Comparison of ENCODE assay signal across 7 cellular contexts in the genomic region with DNA sequence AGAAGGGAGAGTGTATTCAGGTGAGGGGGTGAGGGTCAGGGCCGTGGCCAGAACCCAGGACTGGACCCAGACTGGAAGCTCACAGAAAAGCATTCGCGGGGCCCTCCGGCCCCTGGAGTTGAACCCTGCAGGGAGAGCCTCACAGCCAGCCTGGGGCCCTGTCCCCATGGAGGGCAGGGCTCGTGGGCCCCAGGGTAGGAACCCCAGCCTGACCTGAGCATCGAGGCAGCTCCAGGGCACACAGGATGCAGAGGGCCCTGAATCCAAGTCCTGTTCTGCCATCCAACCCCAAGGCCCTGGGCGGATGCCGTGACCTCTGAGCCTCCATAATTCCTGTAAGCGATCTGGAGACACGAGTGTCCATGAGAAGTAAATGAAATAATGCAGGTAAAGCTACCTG.
"Had no signal": no experiment of that assay in that cellular context is flagged by ENCODE, and none has a peak within 500 bp of the region (broad histone marks: within the 10 kb centered on the region; RNA-seq: fewer than 3 reads in every experiment).

No MANE protein-coding gene starts in this region.

- DNase-seq: GM23248, GOT3, H9, HCEC 1CT, KBM-7 had no signal

- H3K36me3 Mint-ChIP-seq: IgD-negative memory B cell had no signal

- H3K27ac Mint-ChIP-seq: IgD-negative memory B cell had no signal

- H3K4me3 Mint-ChIP-seq: H9, IgD-negative memory B cell had no signal

- H3K9me3 Mint-ChIP-seq: H9, IgD-negative memory B cell had no signal

- H3K27ac ChIP-seq: GM23248, HL-60 had no signal

- H2AFZ ChIP-seq: GM23248 had no signal

- H3K4me3 ChIP-seq: GM23248 had no signal
